ENCODE assay signal across 9 cellular contexts in the genomic region with DNA sequence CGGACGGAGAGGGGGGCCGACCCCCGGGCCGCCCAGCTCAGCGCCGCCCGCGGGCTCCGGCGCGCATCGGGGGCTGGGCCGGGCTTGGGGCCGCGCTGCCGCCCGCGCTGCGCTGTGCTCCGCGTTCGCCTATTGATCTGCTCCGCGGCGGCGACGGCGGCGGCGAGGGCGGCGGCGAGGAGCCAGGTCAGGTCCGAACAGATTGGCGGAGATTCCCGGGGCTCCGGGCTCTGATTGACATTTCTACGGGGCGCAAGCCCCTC. TPM values are rescaled to one million over a fixed set of nuclear protein-coding genes. Genes with fewer than 3 reads are reported as not detected.
A peak's percentile ranks its signal among the peaks of the same experiment; 100 is the strongest.
DNase-seq lines count a peak whose midpoint lies in the region; ATAC-seq and TF ChIP-seq lines count a peak whose summit lies in the region.
"Had no signal": no experiment of that assay in that cellular context is flagged by ENCODE, and none has a peak within 500 bp of the region (broad histone marks: within the 10 kb centered on the region; RNA-seq: fewer than 3 reads in every experiment).

No MANE protein-coding gene starts in this region.

- no peak for DNase-seq in AG04450 (ENCODE audit: low read depth, low spot score)
- peak; percentile 20 for DNase-seq in dermis blood vessel endothelial cell
- DNase-seq in nephron progenitor cell = no peak
- no peak for DNase-seq in left colon
- no peak for DNase-seq in HT-29 (ENCODE audit: low spot score)
- no peak for DNase-seq in CD8-positive, alpha-beta memory T cell
- no peak for DNase-seq in activated CD4-positive, alpha-beta T cell treated with anti-CD3 and anti-CD28 coated beads, Interleukin-2, amount 50 U/mL, for 1 hour
- DNase-seq: T-helper 9 cell had no signal

- H3K36me3 ChIP-seq in HUES6 (ENCODE audit: control insufficient read depth, insufficient read depth, low read length) = no peaks in the 10 kb centered on the region
- no peaks in the 10 kb centered on the region for H3K36me3 ChIP-seq in CD8-positive, alpha-beta memory T cell (ENCODE audit: insufficient read depth, low read length)

- peak overlapping the region; percentile 83 for H3K4me3 Mint-ChIP-seq in nephron progenitor cell
- peak overlapping the region in 1 of 7 donors; percentile 67 for H3K4me3 Mint-ChIP-seq in CD8-positive, alpha-beta memory T cell

- H3K27me3 ChIP-seq in AG04450 (ENCODE audit: control insufficient read depth, insufficient read depth, low read length) (peaks cover 86% of the 10 kb centered on the region), HUES6 (ENCODE audit: control insufficient read depth, insufficient read depth, low read length) (peaks cover 86% of the 10 kb centered on the region)
- no peaks in the 10 kb centered on the region for H3K27me3 ChIP-seq in CD8-positive, alpha-beta memory T cell (ENCODE audit: insufficient read depth, low read length, poor library complexity, severe bottlenecking)

- peak overlapping the region; percentile 57 for H3K9ac ChIP-seq in HUES6 (ENCODE audit: low read length)

- no peak overlapping the region for H3K27ac Mint-ChIP-seq in nephron progenitor cell
- no peak overlapping the region for H3K27ac Mint-ChIP-seq in CD8-positive, alpha-beta memory T cell

- H3K4me1 ChIP-seq in HUES6 (ENCODE audit: control insufficient read depth, insufficient read depth, low read length) = peaks cover 20% of the 10 kb centered on the region
- no peaks in the 10 kb centered on the region for H3K4me1 ChIP-seq in CD8-positive, alpha-beta memory T cell (ENCODE audit: insufficient read depth, low read length)

- peaks cover 13% of the 10 kb centered on the region; the same call in 1 of the 2 replicates for H3K9me3 ChIP-seq in AG04450 (ENCODE audit: control insufficient read depth, insufficient read depth, low read length)
- no peaks in the 10 kb centered on the region for H3K9me3 ChIP-seq in HUES6 (ENCODE audit: control insufficient read depth, insufficient read depth, low read depth, low read length)
- H3K9me3 ChIP-seq in CD8-positive, alpha-beta memory T cell (ENCODE audit: low read length) = no peaks in the 10 kb centered on the region

- POLR2A ChIA-PET in AG04450 (lab: Yijun Ruan, JAX) = no interaction called here
- POLR2A ChIA-PET in CD8-positive, alpha-beta memory T cell (lab: Charles Lee) = no interaction called here

- intact Hi-C loops in left colon (cut with DNase I, micrococcal nuclease) = no loop called here

- peaks cover 86% of the 10 kb centered on the region for H3K27me3 Mint-ChIP-seq in nephron progenitor cell (ENCODE audit: low read depth, poor library complexity)
- peaks cover 54 to 67% of the 10 kb centered on the region in 2 donors for H3K27me3 Mint-ChIP-seq in CD8-positive, alpha-beta memory T cell

- H3K4me1 Mint-ChIP-seq in nephron progenitor cell = peaks cover 57% of the 10 kb centered on the region
- H3K4me1 Mint-ChIP-seq in CD8-positive, alpha-beta memory T cell = peaks cover 12 to 44% (median 15%) of the 10 kb centered on the region in 3 donors

- H3K36me3 Mint-ChIP-seq in nephron progenitor cell (ENCODE audit: low read depth) = no peaks in the 10 kb centered on the region
- H3K36me3 Mint-ChIP-seq in CD8-positive, alpha-beta memory T cell = no peaks in the 10 kb centered on the region

- H3K4me3 ChIP-seq in AG04450 (ENCODE audit: low read depth, low read length) (peak overlapping the region; percentile 55), HUES6 (ENCODE audit: low read depth, low read length) (peak overlapping the region; percentile 65)
- H3K4me3 ChIP-seq in CD8-positive, alpha-beta memory T cell (ENCODE audit: low read length) = no peak overlapping the region

- H3K9me3 Mint-ChIP-seq in nephron progenitor cell = no peaks in the 10 kb centered on the region
- H3K9me3 Mint-ChIP-seq in CD8-positive, alpha-beta memory T cell = peaks cover 0 to 2% (median 1%) of the 10 kb centered on the region in 5 donors

- CTCF ChIA-PET in AG04450 (lab: Charles Lee) = no interaction called here
- CTCF ChIA-PET in CD8-positive, alpha-beta memory T cell (lab: Charles Lee) = no interaction called here

- H3K27ac ChIP-seq in AG04450 (ENCODE audit: low read depth, low read length) (no peak overlapping the region), HUES6 (ENCODE audit: low read depth, low read length) (no peak overlapping the region)
- no peak overlapping the region for H3K27ac ChIP-seq in CD8-positive, alpha-beta memory T cell (ENCODE audit: low read depth, low read length)

- TF ChIP-seq CTCF in AG04450 (IDR thresholded peaks at IDR 0.05; ENCODE audit: low read depth, low read length) (no peak), nephron progenitor cell (IDR thresholded peaks at IDR 0.05) (no peak)

- ATAC-seq in left colon = no peak

RNA-seq across cellular contexts. Expression of gene IRX3, which starts 0.6 kb away (rescaled TPM):
- not detected in 2 replicates for polyA plus RNA-seq in AG04450 (2011; rRNA removed)
- polyA minus RNA-seq in AG04450 (2011; rRNA and poly(A)+ RNA removed) = 0.23 TPM in 1 of 2 replicates, not detected in the other
- total RNA-seq in dermis blood vessel endothelial cell (0.88 and 1.0 TPM in 2 replicates), left colon (under 1 TPM; 0.20 to 0.31 TPM)
- total RNA-seq in HT-29 (2014; rRNA removed; shearing (Covaris generic)) = not detected in 2 replicates
- not detected for total RNA-seq in CD8-positive, alpha-beta memory T cell
- not detected for polyA plus RNA-seq in CD8-positive, alpha-beta memory T cell
